In the genomic region with DNA sequence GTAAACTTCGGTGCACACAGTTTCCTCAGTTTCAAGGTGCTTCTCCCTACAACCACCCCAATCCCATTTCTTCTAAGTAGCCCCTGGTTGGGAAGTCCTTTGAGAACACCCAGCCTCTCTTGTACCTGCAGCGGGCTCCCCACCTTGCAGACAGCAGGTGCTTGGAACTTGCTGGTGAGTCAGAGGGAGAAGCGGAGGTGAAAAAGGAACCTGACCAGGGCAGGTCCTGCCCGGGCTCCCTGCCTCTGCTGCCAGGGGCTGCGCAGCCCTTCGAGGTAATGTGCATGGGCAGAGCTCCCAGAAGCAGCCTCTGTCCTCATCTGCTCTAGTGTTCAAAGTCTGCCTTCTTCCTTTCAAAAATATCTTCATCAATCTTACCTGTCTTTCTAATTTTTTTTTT, we compare ENCODE assay signal across 1 cellular context.
TF ChIP-seq lines count a peak whose summit lies in the region.

No MANE protein-coding gene starts in this region.

TF ChIP-seq in HepG2, 621 proteins besides CTCF, POLR2A, EP300 and RAD21 (continued from another document):
- TF ChIP-seq ZNF550 (CRISPR knock-in tag; IDR thresholded peaks at IDR 0.05; ENCODE audit: borderline replicate concordance): no peak
- no peak for TF ChIP-seq SYNCRIP (IDR thresholded peaks at IDR 0.05; ENCODE audit: insufficient read depth, low read depth, low read length)
- TF ChIP-seq E2F1 (CRISPR knock-in tag; IDR thresholded peaks at IDR 0.05): no peak
- no peak for TF ChIP-seq ZNF256 (CRISPR knock-in tag; conservative IDR thresholded peaks at IDR 0.05)
- TF ChIP-seq KLF12 (CRISPR knock-in tag; IDR thresholded peaks at IDR 0.05; ENCODE audit: borderline replicate concordance): no peak
- TF ChIP-seq, protein P1, sequence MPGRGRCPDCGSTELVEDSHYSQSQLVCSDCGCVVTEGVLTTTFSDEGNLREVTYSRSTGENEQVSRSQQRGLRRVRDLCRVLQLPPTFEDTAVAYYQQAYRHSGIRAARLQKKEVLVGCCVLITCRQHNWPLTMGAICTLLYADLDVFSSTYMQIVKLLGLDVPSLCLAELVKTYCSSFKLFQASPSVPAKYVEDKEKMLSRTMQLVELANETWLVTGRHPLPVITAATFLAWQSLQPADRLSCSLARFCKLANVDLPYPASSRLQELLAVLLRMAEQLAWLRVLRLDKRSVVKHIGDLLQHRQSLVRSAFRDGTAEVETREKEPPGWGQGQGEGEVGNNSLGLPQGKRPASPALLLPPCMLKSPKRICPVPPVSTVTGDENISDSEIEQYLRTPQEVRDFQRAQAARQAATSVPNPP (CRISPR knock-in tag; IDR thresholded peaks at IDR 0.05): no peak
- no peak for TF ChIP-seq GRHL1 (CRISPR knock-in tag; conservative IDR thresholded peaks at IDR 0.05)
- no peak for TF ChIP-seq PAF1 (CRISPR knock-in tag; IDR thresholded peaks at IDR 0.05)
- TF ChIP-seq ZNF367 (CRISPR knock-in tag; IDR thresholded peaks at IDR 0.05; ENCODE audit: borderline replicate concordance): no peak
- TF ChIP-seq ZNF720 (CRISPR knock-in tag; IDR thresholded peaks at IDR 0.05): no peak
- TF ChIP-seq ZBTB21 (CRISPR knock-in tag; IDR thresholded peaks at IDR 0.05): no peak
- TF ChIP-seq, protein P2, sequence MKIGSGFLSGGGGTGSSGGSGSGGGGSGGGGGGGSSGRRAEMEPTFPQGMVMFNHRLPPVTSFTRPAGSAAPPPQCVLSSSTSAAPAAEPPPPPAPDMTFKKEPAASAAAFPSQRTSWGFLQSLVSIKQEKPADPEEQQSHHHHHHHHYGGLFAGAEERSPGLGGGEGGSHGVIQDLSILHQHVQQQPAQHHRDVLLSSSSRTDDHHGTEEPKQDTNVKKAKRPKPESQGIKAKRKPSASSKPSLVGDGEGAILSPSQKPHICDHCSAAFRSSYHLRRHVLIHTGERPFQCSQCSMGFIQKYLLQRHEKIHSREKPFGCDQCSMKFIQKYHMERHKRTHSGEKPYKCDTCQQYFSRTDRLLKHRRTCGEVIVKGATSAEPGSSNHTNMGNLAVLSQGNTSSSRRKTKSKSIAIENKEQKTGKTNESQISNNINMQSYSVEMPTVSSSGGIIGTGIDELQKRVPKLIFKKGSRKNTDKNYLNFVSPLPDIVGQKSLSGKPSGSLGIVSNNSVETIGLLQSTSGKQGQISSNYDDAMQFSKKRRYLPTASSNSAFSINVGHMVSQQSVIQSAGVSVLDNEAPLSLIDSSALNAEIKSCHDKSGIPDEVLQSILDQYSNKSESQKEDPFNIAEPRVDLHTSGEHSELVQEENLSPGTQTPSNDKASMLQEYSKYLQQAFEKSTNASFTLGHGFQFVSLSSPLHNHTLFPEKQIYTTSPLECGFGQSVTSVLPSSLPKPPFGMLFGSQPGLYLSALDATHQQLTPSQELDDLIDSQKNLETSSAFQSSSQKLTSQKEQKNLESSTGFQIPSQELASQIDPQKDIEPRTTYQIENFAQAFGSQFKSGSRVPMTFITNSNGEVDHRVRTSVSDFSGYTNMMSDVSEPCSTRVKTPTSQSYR (CRISPR knock-in tag; IDR thresholded peaks at IDR 0.05; ENCODE audit: borderline replicate concordance): no peak
- no peak for TF ChIP-seq DRAP1 (CRISPR knock-in tag; IDR thresholded peaks at IDR 0.05)
- no peak for TF ChIP-seq RORA (CRISPR knock-in tag; IDR thresholded peaks at IDR 0.05)
- no peak for TF ChIP-seq ZMAT3 (CRISPR knock-in tag; conservative IDR thresholded peaks at IDR 0.05)
- no peak for TF ChIP-seq RFX3 (CRISPR knock-in tag; IDR thresholded peaks at IDR 0.05)
